ENCODE assay signal across 8 cellular contexts in genomic region chr4:54961357-54961975, GRCh38.
A peak's percentile ranks its signal among the peaks of the same experiment; 100 is the strongest.
DNase-seq lines count a peak whose midpoint lies in the region; ATAC-seq and TF ChIP-seq lines count a peak whose summit lies in the region.

No MANE protein-coding gene starts in this region.

- peak overlapping the region in 1 of 5 experiments; percentile 64 for H3K27ac Mint-ChIP-seq in brain

- H3K4me1 Mint-ChIP-seq in brain = peaks cover 3% of the 10 kb centered on the region

- H3K27me3 ChIP-seq in liver (ENCODE audit: control insufficient read depth in 4 of 4, insufficient read depth in 4 of 4, low read length in 3 of 4) = no peaks in the 10 kb centered on the region

- no peaks in the 10 kb centered on the region for H3K36me3 Mint-ChIP-seq in brain

- ATAC-seq in HG03469 (IDR thresholded peaks at IDR 0.05; ENCODE audit: unreplicated experiment) (no peak), HG02840 (IDR thresholded peaks at IDR 0.05; ENCODE audit: low FRiP score, unreplicated experiment) (no peak)

- H3K27ac ChIP-seq in C4-2B (no peak overlapping the region), liver (ENCODE audit: low read depth in 1 of 2, low read length in 2 of 2) (no peak overlapping the region)

- H3K4me3 Mint-ChIP-seq in brain = no peak overlapping the region

- no peaks in the 10 kb centered on the region for H3K36me3 ChIP-seq in liver (ENCODE audit: control insufficient read depth in 4 of 4, insufficient read depth in 3 of 4, low read depth in 1 of 4, low read length in 3 of 4)

- H3K4me1 ChIP-seq in liver (ENCODE audit: control insufficient read depth in 4 of 4, insufficient read depth in 4 of 4, low read length in 3 of 4) = no peaks in the 10 kb centered on the region

- peak; percentile 66 to 72 for TF ChIP-seq RAD21 in liver (IDR thresholded peaks at IDR 0.05)

- H3K9ac ChIP-seq in liver (ENCODE audit: low read depth in 1 of 2, low read length in 2 of 2) = no peak overlapping the region

- H3K27me3 Mint-ChIP-seq in brain = peaks cover 10% of the 10 kb centered on the region

- H3K9me3 ChIP-seq in liver (ENCODE audit: control insufficient read depth in 4 of 4, low read length in 3 of 4) = no peaks in the 10 kb centered on the region

- 3% methylated on average over 1 of the region's 1 CpG for WGBS in liver

- TF ChIP-seq CTCF in C4-2B (conservative IDR thresholded peaks at IDR 0.05) = peak; percentile 82
- TF ChIP-seq CTCF in GM20000 (IDR thresholded peaks at IDR 0.05; ENCODE audit: extremely low read depth, missing control alignments) = no peak
- TF ChIP-seq CTCF in brain (conservative IDR thresholded peaks at IDR 0.05) = peak; percentile 66 to 83
- peak; percentile 44 for TF ChIP-seq CTCF in liver (IDR thresholded peaks at IDR 0.05; ENCODE audit: low read depth, low read length, missing input control)

- H3K4me3 ChIP-seq in liver (ENCODE audit: low read depth in 1 of 3, low read length in 3 of 3) = no peak overlapping the region

- peaks cover 0 to 5% (median 0%) of the 10 kb centered on the region in 5 experiments for H3K9me3 Mint-ChIP-seq in brain

- DNase-seq in GM20000 (ENCODE audit: low spot score) = peak; percentile 14
- peak; percentile 73 for DNase-seq in NCI-H510A treated with DMSO at 0.1 percent for 48 hours (lab: John Stamatoyannopoulos, UW)
- no peak for DNase-seq in mesenteric fat pad (ENCODE audit: low spot score)

TF ChIP-seq in liver, 16 proteins besides CTCF, POLR2A, EP300 and RAD21:
- TF ChIP-seq SP1 (IDR thresholded peaks at IDR 0.05) = no peak
